15 cellular contexts compared by ENCODE assay signal in genomic region chr2:3486047-3487027, GRCh38. TPM values are rescaled to one million over a fixed set of nuclear protein-coding genes. Genes with fewer than 3 reads are reported as not detected.
A peak's percentile ranks its signal among the peaks of the same experiment; 100 is the strongest.
DNase-seq lines count a peak whose midpoint lies in the region; ATAC-seq and TF ChIP-seq lines count a peak whose summit lies in the region.
"Had no signal": no experiment of that assay in that cellular context is flagged by ENCODE, and none has a peak within 500 bp of the region (broad histone marks: within the 10 kb centered on the region; RNA-seq: fewer than 3 reads in every experiment).

No MANE protein-coding gene starts in this region.

- H3K27me3 ChIP-seq in left ventricle myocardium inferior (ENCODE audit: low read depth) = no peaks in the 10 kb centered on the region
- H3K27me3 ChIP-seq in testis = no peaks in the 10 kb centered on the region

- peaks cover 6% of the 10 kb centered on the region for H3K9me3 ChIP-seq in left ventricle myocardium inferior (replicated peaks)
- no peaks in the 10 kb centered on the region for H3K9me3 ChIP-seq in testis

- TF ChIP-seq CTCF in left ventricle myocardium inferior (IDR thresholded peaks at IDR 0.05; ENCODE audit: borderline replicate concordance) = no peak
- no peak for TF ChIP-seq CTCF in RWPE1 (conservative IDR thresholded peaks at IDR 0.05; ENCODE audit: low read depth)
- no peak for TF ChIP-seq CTCF in testis (IDR thresholded peaks at IDR 0.05)

- no peak for ATAC-seq in HG03045 (IDR thresholded peaks at IDR 0.05; ENCODE audit: unreplicated experiment)

- intact Hi-C loops in cardiac septum (cut with DNase I) (no loop called here), left ventricle myocardium inferior (cut with micrococcal nuclease) (no loop called here), testis (cut with DNase I; ENCODE audit: low total_unique reads) (no loop called here)

- no peak overlapping the region for H3K4me3 ChIP-seq in left ventricle myocardium inferior
- H3K4me3 ChIP-seq in testis = no peak overlapping the region

- whole genome bisulfite sequencing in testis, 2 donors = 90 to 95% methylated on average over 22 to 29 of the region's 29 CpGs

- no peaks in the 10 kb centered on the region for H3K36me3 ChIP-seq in left ventricle myocardium inferior
- no peaks in the 10 kb centered on the region for H3K36me3 ChIP-seq in testis (ENCODE audit: low read depth, missing control alignments)

- TF ChIP-seq POLR2A in testis (IDR thresholded peaks at IDR 0.05) = no peak

- CTCF ChIA-PET in RWPE1 (lab: Yijun Ruan, JAX) = no interaction called here

- DNase-seq in cardiac septum (ENCODE audit: low spot score) = peak; percentile 69
- no peak for DNase-seq in left ventricle myocardium inferior
- no peak for DNase-seq in RWPE1 (ENCODE audit: low spot score)
- peak; percentile 82 for DNase-seq in mesenteric fat pad (ENCODE audit: low spot score)
- peak; percentile 11 for DNase-seq in testis
- DNase-seq in mucosa of gallbladder (ENCODE audit: low spot score) = no peak
- no peak for DNase-seq in MV-4-11 (lab: John Stamatoyannopoulos, UW)
- DNase-seq: COR-L47, DMS153, NCI-H1417 treated with DMSO at 0.1 percent for 48 hours, NCI-H2029, NCI-H2171, NCI-H748 treated with DMSO at 0.1 percent for 48 hours, SW 1271 had no signal

- H3K27ac ChIP-seq in left ventricle myocardium inferior (replicated peaks) = no peak overlapping the region
- peak overlapping the region; percentile 32 for H3K27ac ChIP-seq in RWPE1
- H3K27ac ChIP-seq in testis = no peak overlapping the region

- peaks cover 11% of the 10 kb centered on the region for H3K4me1 ChIP-seq in left ventricle myocardium inferior
- peaks cover 7% of the 10 kb centered on the region for H3K4me1 ChIP-seq in testis

- POLR2A ChIA-PET in RWPE1 (lab: Yijun Ruan, JAX; ENCODE audit: low non-redundant PET) = no interaction called here

RNA-seq across cellular contexts. Expression of gene ADI1, which starts 33.0 kb away (rescaled TPM):
- total RNA-seq in cardiac septum = 135 TPM
- total RNA-seq in left ventricle myocardium inferior = 195 TPM
- 63.6 TPM for total RNA-seq in mesenteric fat pad
- total RNA-seq in testis = 10 to 100 TPM; 41.6 to 52.5 TPM
- polyA plus RNA-seq in testis (ENCODE audit: insufficient read depth, low read depth, low replicate concordance) = 41.1 TPM
- total RNA-seq in mucosa of gallbladder = 223 TPM

Comparison
In these comparisons a context has a peak if more than half of its experiments do, and no peak if none do; other contexts are left out.
1. DNase-seq: peak in cardiac septum (single experiment), mesenteric fat pad (single experiment) and testis (single experiment); none in left ventricle myocardium inferior (single experiment), RWPE1 (single experiment), mucosa of gallbladder (single experiment) and MV-4-11 (single experiment).